Comparison of ENCODE assay signal across 21 cellular contexts in the genomic region with DNA sequence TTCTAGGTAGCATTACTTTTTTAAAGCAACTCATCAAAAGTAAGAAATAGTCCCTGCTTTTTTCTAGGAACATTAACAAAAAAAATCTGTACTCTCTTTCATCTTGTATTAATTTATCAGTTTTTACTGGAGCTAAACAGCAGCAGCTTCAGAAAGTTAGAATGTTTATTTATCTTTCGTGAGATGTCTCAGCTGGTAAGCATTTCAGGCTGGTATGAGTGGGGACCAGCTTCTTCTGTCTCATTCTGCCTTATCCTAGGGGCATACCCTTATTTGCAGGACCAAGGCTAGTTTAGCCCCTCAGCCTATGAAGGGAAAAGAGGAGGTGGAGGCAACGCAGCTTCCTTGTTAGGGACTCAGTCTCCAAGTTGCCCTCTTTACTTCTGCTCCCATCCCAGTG.
"Had no signal": no experiment of that assay in that cellular context is flagged by ENCODE, and none has a peak within 500 bp of the region (broad histone marks: within the 10 kb centered on the region; RNA-seq: fewer than 3 reads in every experiment).

No MANE protein-coding gene starts in this region.

- H3K4me3 ChIP-seq: left lung, neural progenitor cell, right lobe of liver, skin epidermis, stomach, suprapubic skin, transverse colon, uterus had no signal

- H3K9me3 ChIP-seq: left lung, right lobe of liver, stomach, suprapubic skin, transverse colon, uterus had no signal

- H3K4me2 ChIP-seq: neural progenitor cell had no signal

- H3K27me3 ChIP-seq: left lung, neural progenitor cell, right lobe of liver, stomach, suprapubic skin, transverse colon, uterus had no signal

- DNase-seq: activated B cell treated with CpG ODN at 0.5 μM for 24 hours; activated CD4-positive, alpha-beta T cell treated with anti-CD3 and anti-CD28 coated beads for 36 hours; activated CD4-positive, alpha-beta T cell treated with anti-CD3 and anti-CD28 coated beads, Interleukin-2, amount 50 U/mL, for 4 hours; activated CD8-positive, alpha-beta memory T cell treated with anti-CD3 and anti-CD28 coated beads, Interleukin-2, amount 50 U/mL, for 48 hours; activated naive CD4-positive, alpha-beta T cell treated with Interleukin-2 at 50 U/mL for 16 hours; activated naive CD8-positive, alpha-beta T cell treated with anti-CD3 and anti-CD28 coated beads, Interleukin-2, amount 10 ng/mL, durations not matched to agents 7 days and 5 days; activated T-cell treated with anti-CD3 and anti-CD28 coated beads, Interleukin-2, amount 50 U/mL, for 4 hours; amygdala; cerebellar nuclear complex; cortex of kidney; left lung; naive thymus-derived CD8-positive, alpha-beta T cell; posterior cingulate gyrus; right lobe of liver; stomach; T-helper 17 cell; transverse colon; uterus had no signal

- H3K9ac ChIP-seq: neural progenitor cell had no signal

- H3K4me1 ChIP-seq: left lung, neural progenitor cell, right lobe of liver, stomach, suprapubic skin, transverse colon, uterus had no signal

- H3K36me3 ChIP-seq: neural progenitor cell, uterus had no signal

- H2AFZ ChIP-seq: neural progenitor cell had no signal

- H3K27ac ChIP-seq: left lung, neural progenitor cell, right lobe of liver, skin epidermis, stomach, suprapubic skin, transverse colon, uterus had no signal
